In the genomic region with DNA sequence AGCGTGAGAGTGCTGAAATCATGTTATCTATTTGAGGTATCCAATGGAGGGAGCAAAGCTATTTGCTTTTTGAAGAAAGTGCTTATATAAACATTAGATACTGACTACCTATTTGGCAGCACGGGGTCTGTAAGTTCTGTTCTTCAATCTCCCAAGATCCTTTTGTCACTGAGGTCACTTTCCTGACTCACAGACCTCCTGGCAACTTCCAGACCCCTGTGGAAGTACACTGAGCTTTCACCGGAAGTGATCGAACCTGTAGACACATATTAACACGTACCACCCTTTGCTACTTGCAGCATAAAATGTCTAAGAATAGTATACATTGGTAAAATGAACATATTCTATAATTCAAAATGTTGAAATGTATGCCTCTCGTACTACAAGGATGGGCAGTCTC, we compare ENCODE assay signal across 17 cellular contexts.
DNase-seq lines count a peak whose midpoint lies in the region; ATAC-seq and TF ChIP-seq lines count a peak whose summit lies in the region.
"Had no signal": no experiment of that assay in that cellular context is flagged by ENCODE, and none has a peak within 500 bp of the region (broad histone marks: within the 10 kb centered on the region; RNA-seq: fewer than 3 reads in every experiment).

No MANE protein-coding gene starts in this region.

- no peak overlapping the region for H2AFZ ChIP-seq in osteoblast (ENCODE audit: low read length)

- no peak overlapping the region for H3K4me2 ChIP-seq in osteoblast (ENCODE audit: insufficient read depth, low read length)
- H3K4me2 ChIP-seq: BLaER1 had no signal

- intact Hi-C loops in Right ventricle myocardium superior (cut with DNase I): no loop called here
- intact Hi-C loops in heart left ventricle (cut with DNase I): no loop called here

- H4K20me1 ChIP-seq in osteoblast (ENCODE audit: insufficient read depth, low read length): no peaks in the 10 kb centered on the region
- H4K20me1 ChIP-seq: BLaER1 had no signal

- ATAC-seq in Right ventricle myocardium superior (ENCODE audit: poor library complexity) (peak; percentile 4), heart left ventricle (peak in 2 of 4 donors; percentile 43 to 46), GM18511 (IDR thresholded peaks at IDR 0.05; ENCODE audit: unreplicated experiment) (no peak), HG02571 (IDR thresholded peaks at IDR 0.05; ENCODE audit: unreplicated experiment) (no peak), GM18873 (IDR thresholded peaks at IDR 0.05; ENCODE audit: low FRiP score, unreplicated experiment) (no peak), GM19035 (IDR thresholded peaks at IDR 0.05; ENCODE audit: unreplicated experiment) (no peak)

- no peaks in the 10 kb centered on the region for H3K4me1 ChIP-seq in right atrium auricular region
- peaks cover 0 to 18% (median 0%) of the 10 kb centered on the region in 12 donors for H3K4me1 ChIP-seq in heart left ventricle
- peaks cover 17% of the 10 kb centered on the region for H3K4me1 ChIP-seq in osteoblast (ENCODE audit: insufficient read depth, low read length)
- H3K4me1 ChIP-seq: BLaER1, Caco-2 had no signal

- TF ChIP-seq CTCF in right atrium auricular region (IDR thresholded peaks at IDR 0.05) (no peak), heart left ventricle (IDR thresholded peaks at IDR 0.05) (no peak), osteoblast (IDR thresholded peaks at IDR 0.05; ENCODE audit: extremely low read depth, low read depth, low read length) (no peak)

- H3K79me2 ChIP-seq in osteoblast (ENCODE audit: insufficient read depth, low read length): no peaks in the 10 kb centered on the region

- WGBS in heart left ventricle, 4 donors: 52 to 68% (median 63%) methylated on average over 6 of the region's 6 CpGs

- DNase-seq in Right ventricle myocardium superior (no peak), right atrium auricular region (ENCODE audit: low spot score) (no peak), heart left ventricle (peak in 1 of 5 donors; percentile 29), osteoblast (ENCODE audit: insufficient read length, low spot score, missing footprints) (no peak)
- DNase-seq: 8988T; AML-193; Caco-2; CD8-positive, alpha-beta memory T cell; DMS53; HCEC 1CT; HFFc6 had no signal

- TF ChIP-seq POLR2A in heart left ventricle (IDR thresholded peaks at IDR 0.05): no peak

- H3K4me3 ChIP-seq in right atrium auricular region (no peak overlapping the region), heart left ventricle (no peak overlapping the region), osteoblast (ENCODE audit: insufficient read depth, low read length) (no peak overlapping the region)
- H3K4me3 ChIP-seq: BLaER1 had no signal

- H3K27ac ChIP-seq in right atrium auricular region (peak overlapping the region in 1 of 2 donors; percentile 79), heart left ventricle (peak overlapping the region in 7 of 12 donors; percentile 1 to 72 (median 54)), osteoblast (ENCODE audit: low read depth, low read length) (peak overlapping the region; percentile 75)
- H3K27ac ChIP-seq: BLaER1, HL-60 had no signal

- H3K36me3 ChIP-seq in right atrium auricular region: no peaks in the 10 kb centered on the region
- no peaks in the 10 kb centered on the region for H3K36me3 ChIP-seq in heart left ventricle
- no peaks in the 10 kb centered on the region for H3K36me3 ChIP-seq in osteoblast (ENCODE audit: insufficient read depth, low read length)
- H3K36me3 ChIP-seq: BLaER1 had no signal

- H3K9me3 ChIP-seq in right atrium auricular region (peaks cover 0 to 20% of the 10 kb centered on the region in 2 donors), heart left ventricle (peaks cover 0 to 26% (median 6%) of the 10 kb centered on the region in 12 donors), osteoblast (ENCODE audit: low read depth, low read length) (peaks cover 2% of the 10 kb centered on the region)
- H3K9me3 ChIP-seq: BLaER1, Caco-2 had no signal

- H3K27me3 ChIP-seq in right atrium auricular region: no peaks in the 10 kb centered on the region
- H3K27me3 ChIP-seq in heart left ventricle: no peaks in the 10 kb centered on the region
- H3K27me3 ChIP-seq in osteoblast (ENCODE audit: insufficient read depth, low read length): no peaks in the 10 kb centered on the region
- H3K27me3 ChIP-seq: BLaER1 had no signal
